Comparison of ENCODE assay signal across 23 cellular contexts in the genomic region with DNA sequence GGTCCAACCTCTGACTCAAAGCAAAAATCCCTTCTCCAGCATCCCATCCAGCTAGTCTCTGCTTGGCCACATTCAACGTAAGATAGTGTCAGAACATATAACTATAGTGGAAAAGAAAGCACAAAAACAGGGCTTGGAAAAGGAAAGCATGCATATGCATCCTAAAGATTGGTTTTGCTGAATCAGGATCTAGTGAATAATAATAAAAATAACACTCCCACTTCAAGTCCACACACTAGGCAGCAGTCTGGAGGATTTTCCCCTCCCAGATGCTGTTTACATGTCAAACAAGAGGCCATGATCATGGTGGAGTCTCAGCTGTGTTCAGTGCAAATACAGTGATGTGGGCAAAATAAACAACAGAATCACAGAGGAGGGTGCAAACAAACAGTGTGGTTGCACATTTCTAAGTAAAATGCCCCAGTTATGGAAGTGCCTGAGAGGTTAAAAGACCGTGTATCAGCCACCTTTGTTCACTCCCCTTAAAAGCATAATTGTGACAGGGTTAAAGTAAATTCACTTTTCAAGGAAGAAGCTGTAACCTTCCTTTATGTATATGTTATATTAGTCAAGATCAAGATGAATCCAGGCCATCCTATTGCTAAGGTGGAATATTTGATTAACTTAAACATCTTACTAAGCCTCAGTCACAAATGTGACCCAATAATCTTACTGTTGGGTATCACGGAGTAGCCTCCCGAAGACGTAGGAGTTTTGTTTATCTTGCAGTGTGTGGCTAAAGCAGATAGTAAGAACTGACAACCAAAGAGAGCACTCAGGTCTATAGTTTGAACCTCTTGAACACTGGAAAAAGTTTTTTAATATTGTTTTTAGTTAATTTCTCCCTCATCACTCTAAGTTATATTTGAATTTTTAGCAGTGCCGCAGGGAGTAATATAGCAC.
DNase-seq lines count a peak whose midpoint lies in the region; ATAC-seq lines count a peak whose summit lies in the region.
"Had no signal": no experiment of that assay in that cellular context is flagged by ENCODE, and none has a peak within 500 bp of the region (broad histone marks: within the 10 kb centered on the region; RNA-seq: fewer than 3 reads in every experiment).

No MANE protein-coding gene starts in this region.

- H2BK12ac ChIP-seq in neuronal stem cell (ENCODE audit: low read length): no peak overlapping the region

- H4K91ac ChIP-seq in neuronal stem cell (ENCODE audit: low read depth, low read length, poor library complexity): no peak overlapping the region

- no peak overlapping the region for H2BK15ac ChIP-seq in neuronal stem cell (ENCODE audit: low read length)

- peak overlapping the region; percentile 57 for H2AFZ ChIP-seq in neuronal stem cell (ENCODE audit: low read length)

- H3K27ac ChIP-seq in neuronal stem cell (replicated peaks; ENCODE audit: low read length): no peak overlapping the region
- H3K27ac ChIP-seq: neutrophil, skin epidermis had no signal

- no peak for ATAC-seq in GM21515 (IDR thresholded peaks at IDR 0.05; ENCODE audit: unreplicated experiment)
- ATAC-seq in HG02623 (IDR thresholded peaks at IDR 0.05; ENCODE audit: unreplicated experiment): no peak
- ATAC-seq: effector memory CD8-positive, alpha-beta T cell; PC-3; stimulated activated naive B cell treated with anti-CD40 and anti-IgM and Interleukin-4, amounts not matched to agents 10 μg/mL and 1 μg/mL and 100 μg/mL, for 72 hours had no signal

- WGBS in neuronal stem cell (ENCODE audit: extremely low coverage in 2 of 2, insufficient read length in 2 of 2, insufficient replicate concordance in 1 of 2), 2 donors: no CpG with 5 or more reads among the region's 6 CpGs

- no peak overlapping the region for H3K4me2 ChIP-seq in neuronal stem cell (ENCODE audit: insufficient read depth, low read length, poor library complexity, severe bottlenecking)

- H3K4ac ChIP-seq in neuronal stem cell (ENCODE audit: low read length): no peak overlapping the region

- H3K79me1 ChIP-seq in neuronal stem cell (ENCODE audit: low read depth, low read length): no peaks in the 10 kb centered on the region

- no peak overlapping the region for H3K14ac ChIP-seq in neuronal stem cell (ENCODE audit: low read length)

- H3K18ac ChIP-seq in neuronal stem cell (ENCODE audit: low read length): no peak overlapping the region

- no peaks in the 10 kb centered on the region for H3K36me3 ChIP-seq in neuronal stem cell (replicated peaks in 1 of 2; ENCODE audit: control insufficient read depth in 2 of 2, insufficient read depth in 2 of 2, low read length in 2 of 2)
- H3K36me3 ChIP-seq: neutrophil had no signal

- no peak overlapping the region for H2BK120ac ChIP-seq in neuronal stem cell (ENCODE audit: low read depth, low read length)

- no peak overlapping the region for H3K9ac ChIP-seq in neuronal stem cell (ENCODE audit: low read depth, low read length, poor library complexity)

- no peaks in the 10 kb centered on the region for H3K27me3 ChIP-seq in neuronal stem cell (ENCODE audit: control insufficient read depth in 3 of 3, insufficient read depth in 3 of 3, low read depth in 1 of 3, low read length in 3 of 3)
- H3K27me3 ChIP-seq: neutrophil had no signal

- no peak overlapping the region for H4K8ac ChIP-seq in neuronal stem cell (ENCODE audit: low read depth, low read length)

- no peak overlapping the region for H3K4me3 ChIP-seq in neuronal stem cell (ENCODE audit: low read length in 2 of 2)
- H3K4me3 ChIP-seq: lung, skin epidermis had no signal

- peak; percentile 6 for DNase-seq in HuH-7.5 (ENCODE audit: low spot score)
- peak; percentile 82 to 90 for DNase-seq in NCI-H2081 (lab: John Stamatoyannopoulos, UW)
- peak; percentile 62 to 71 for DNase-seq in SHP77 (lab: John Stamatoyannopoulos, UW)
- DNase-seq in neuronal stem cell (ENCODE audit: low spot score): no peak
- DNase-seq in activated CD4-positive, alpha-beta T cell treated with anti-CD3 and anti-CD28 coated beads, Interleukin-2, amount 50 U/mL, for 4 hours: no peak
- DNase-seq: activated CD4-positive, CD25-positive, alpha-beta regulatory T cell treated with anti-CD3 and anti-CD28 coated beads, Interleukin-2, amount 50 U/mL, for 72 hours; activated naive CD4-positive, alpha-beta T cell; activated T-cell treated with anti-CD3 and anti-CD28 coated beads, Interleukin-2, amount 50 U/mL, for 1 hour; CD8-positive, alpha-beta memory T cell; DND-41; effector memory CD8-positive, alpha-beta T cell; HFFc6; islet precursor cell; NCI-H1436 treated with DMSO at 0.1 percent for 48 hours; NCI-H82; PC-3; SIG-M5; stimulated activated naive B cell treated with anti-CD40 and anti-IgM and Interleukin-4, amounts not matched to agents 10 μg/mL and 1 μg/mL and 100 μg/mL, for 72 hours had no signal

- no peaks in the 10 kb centered on the region for H3K9me3 ChIP-seq in neuronal stem cell (replicated peaks in 1 of 2; ENCODE audit: control insufficient read depth in 2 of 2, insufficient read depth in 1 of 2, low read depth in 1 of 2, low read length in 2 of 2)
- H3K9me3 ChIP-seq: neutrophil had no signal

- no peak overlapping the region for H2AK5ac ChIP-seq in neuronal stem cell (ENCODE audit: low read depth, low read length)

- H2BK5ac ChIP-seq in neuronal stem cell (ENCODE audit: low read length): no peak overlapping the region

- H3K23ac ChIP-seq in neuronal stem cell (ENCODE audit: low read depth, low read length, poor library complexity): no peak overlapping the region

- peaks cover 3% of the 10 kb centered on the region in 2 donors for H3K4me1 ChIP-seq in neuronal stem cell (ENCODE audit: control insufficient read depth in 2 of 2, insufficient read depth in 1 of 2, low read depth in 1 of 2, low read length in 2 of 2)

Comparison
In these comparisons a context has a peak if more than half of its experiments do, and no peak if none do; other contexts are left out.
1. DNase-seq: peak in HuH-7.5 (single experiment), NCI-H2081 (2 of 2) and SHP77 (2 of 2); none in neuronal stem cell (single experiment) and activated CD4-positive, alpha-beta T cell treated with anti-CD3 and anti-CD28 coated beads, Interleukin-2, amount 50 U/mL, for 4 hours (0 of 2).